In the genomic region with DNA sequence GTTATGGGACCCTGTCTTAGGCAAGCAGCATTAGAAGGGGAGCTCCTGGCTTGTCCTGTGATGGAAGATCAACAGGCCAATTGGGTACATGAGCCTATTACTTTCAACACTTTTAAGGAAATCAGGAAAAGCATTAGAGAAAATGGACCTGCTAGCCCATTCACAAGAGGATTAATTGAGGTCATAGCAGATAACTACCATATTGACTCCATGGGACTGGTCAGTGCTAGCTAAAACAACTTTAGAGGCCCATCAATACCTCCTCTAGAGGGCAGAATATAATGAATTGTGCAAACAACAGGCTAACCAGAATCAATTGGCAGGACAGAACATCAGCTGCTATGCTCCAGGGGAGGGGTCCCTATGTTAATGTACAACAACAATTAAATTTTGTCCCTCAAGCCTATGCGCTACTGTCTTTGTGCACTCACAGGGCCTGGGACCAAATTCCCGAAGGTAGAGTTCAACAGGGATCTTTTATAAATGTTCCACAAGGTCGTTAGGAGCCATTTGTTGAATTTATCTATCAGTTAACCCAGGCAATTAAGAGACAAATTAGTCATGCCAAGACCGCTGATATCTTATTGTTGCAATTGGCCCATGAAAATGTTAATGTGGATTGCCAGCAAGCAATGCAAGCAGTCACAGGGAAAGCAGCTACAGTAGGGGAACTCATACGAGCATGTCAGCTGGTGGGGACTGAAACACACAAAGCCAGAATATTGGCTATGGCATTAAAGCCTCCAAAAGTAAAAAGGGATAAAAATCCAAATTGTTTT, we compare ENCODE assay signal across 2 cellular contexts.
TF ChIP-seq lines count a peak whose summit lies in the region.

No MANE protein-coding gene starts in this region.

TF ChIP-seq in GM23338, 12 proteins besides CTCF, POLR2A, EP300 and RAD21 (continued from another document and continues in another):
- TF ChIP-seq, protein P1, sequence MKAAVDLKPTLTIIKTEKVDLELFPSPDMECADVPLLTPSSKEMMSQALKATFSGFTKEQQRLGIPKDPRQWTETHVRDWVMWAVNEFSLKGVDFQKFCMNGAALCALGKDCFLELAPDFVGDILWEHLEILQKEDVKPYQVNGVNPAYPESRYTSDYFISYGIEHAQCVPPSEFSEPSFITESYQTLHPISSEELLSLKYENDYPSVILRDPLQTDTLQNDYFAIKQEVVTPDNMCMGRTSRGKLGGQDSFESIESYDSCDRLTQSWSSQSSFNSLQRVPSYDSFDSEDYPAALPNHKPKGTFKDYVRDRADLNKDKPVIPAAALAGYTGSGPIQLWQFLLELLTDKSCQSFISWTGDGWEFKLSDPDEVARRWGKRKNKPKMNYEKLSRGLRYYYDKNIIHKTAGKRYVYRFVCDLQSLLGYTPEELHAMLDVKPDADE (IDR thresholded peaks at IDR 0.05): no peak
- TF ChIP-seq EZH2phosphoT487 (IDR thresholded peaks at IDR 0.05; ENCODE audit: unreplicated experiment): no peak
- TF ChIP-seq, protein P2, sequence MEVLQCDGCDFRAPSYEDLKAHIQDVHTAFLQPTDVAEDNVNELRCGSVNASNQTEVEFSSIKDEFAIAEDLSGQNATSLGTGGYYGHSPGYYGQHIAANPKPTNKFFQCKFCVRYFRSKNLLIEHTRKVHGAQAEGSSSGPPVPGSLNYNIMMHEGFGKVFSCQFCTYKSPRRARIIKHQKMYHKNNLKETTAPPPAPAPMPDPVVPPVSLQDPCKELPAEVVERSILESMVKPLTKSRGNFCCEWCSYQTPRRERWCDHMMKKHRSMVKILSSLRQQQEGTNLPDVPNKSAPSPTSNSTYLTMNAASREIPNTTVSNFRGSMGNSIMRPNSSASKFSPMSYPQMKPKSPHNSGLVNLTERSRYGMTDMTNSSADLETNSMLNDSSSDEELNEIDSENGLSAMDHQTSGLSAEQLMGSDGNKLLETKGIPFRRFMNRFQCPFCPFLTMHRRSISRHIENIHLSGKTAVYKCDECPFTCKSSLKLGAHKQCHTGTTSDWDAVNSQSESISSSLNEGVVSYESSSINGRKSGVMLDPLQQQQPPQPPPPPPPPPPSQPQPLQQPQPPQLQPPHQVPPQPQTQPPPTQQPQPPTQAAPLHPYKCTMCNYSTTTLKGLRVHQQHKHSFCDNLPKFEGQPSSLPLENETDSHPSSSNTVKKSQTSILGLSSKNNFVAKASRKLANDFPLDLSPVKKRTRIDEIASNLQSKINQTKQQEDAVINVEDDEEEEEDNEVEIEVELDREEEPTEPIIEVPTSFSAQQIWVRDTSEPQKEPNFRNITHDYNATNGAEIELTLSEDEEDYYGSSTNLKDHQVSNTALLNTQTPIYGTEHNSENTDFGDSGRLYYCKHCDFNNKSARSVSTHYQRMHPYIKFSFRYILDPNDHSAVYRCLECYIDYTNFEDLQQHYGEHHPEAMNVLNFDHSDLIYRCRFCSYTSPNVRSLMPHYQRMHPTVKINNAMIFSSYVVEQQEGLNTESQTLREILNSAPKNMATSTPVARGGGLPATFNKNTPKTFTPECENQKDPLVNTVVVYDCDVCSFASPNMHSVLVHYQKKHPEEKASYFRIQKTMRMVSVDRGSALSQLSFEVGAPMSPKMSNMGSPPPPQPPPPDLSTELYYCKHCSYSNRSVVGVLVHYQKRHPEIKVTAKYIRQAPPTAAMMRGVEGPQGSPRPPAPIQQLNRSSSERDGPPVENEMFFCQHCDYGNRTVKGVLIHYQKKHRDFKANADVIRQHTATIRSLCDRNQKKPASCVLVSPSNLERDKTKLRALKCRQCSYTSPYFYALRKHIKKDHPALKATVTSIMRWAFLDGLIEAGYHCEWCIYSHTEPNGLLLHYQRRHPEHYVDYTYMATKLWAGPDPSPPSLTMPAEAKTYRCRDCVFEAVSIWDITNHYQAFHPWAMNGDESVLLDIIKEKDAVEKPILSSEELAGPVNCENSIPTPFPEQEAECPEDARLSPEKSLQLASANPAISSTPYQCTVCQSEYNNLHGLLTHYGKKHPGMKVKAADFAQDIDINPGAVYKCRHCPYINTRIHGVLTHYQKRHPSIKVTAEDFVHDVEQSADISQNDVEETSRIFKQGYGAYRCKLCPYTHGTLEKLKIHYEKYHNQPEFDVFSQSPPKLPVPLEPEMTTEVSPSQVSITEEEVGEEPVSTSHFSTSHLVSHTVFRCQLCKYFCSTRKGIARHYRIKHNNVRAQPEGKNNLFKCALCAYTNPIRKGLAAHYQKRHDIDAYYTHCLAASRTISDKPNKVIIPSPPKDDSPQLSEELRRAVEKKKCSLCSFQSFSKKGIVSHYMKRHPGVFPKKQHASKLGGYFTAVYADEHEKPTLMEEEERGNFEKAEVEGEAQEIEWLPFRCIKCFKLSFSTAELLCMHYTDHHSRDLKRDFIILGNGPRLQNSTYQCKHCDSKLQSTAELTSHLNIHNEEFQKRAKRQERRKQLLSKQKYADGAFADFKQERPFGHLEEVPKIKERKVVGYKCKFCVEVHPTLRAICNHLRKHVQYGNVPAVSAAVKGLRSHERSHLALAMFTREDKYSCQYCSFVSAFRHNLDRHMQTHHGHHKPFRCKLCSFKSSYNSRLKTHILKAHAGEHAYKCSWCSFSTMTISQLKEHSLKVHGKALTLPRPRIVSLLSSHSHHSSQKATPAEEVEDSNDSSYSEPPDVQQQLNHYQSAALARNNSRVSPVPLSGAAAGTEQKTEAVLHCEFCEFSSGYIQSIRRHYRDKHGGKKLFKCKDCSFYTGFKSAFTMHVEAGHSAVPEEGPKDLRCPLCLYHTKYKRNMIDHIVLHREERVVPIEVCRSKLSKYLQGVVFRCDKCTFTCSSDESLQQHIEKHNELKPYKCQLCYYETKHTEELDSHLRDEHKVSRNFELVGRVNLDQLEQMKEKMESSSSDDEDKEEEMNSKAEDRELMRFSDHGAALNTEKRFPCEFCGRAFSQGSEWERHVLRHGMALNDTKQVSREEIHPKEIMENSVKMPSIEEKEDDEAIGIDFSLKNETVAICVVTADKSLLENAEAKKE (CRISPR knock-in tag; IDR thresholded peaks at IDR 0.05): no peak
- TF ChIP-seq NANOG (IDR thresholded peaks at IDR 0.05; ENCODE audit: borderline replicate concordance): no peak
- TF ChIP-seq EZH2 (IDR thresholded peaks at IDR 0.05; ENCODE audit: low read depth, unreplicated experiment): no peak
- TF ChIP-seq JUNB (IDR thresholded peaks at IDR 0.05; ENCODE audit: unreplicated experiment): no peak
- no peak for TF ChIP-seq ZNF114 (CRISPR knock-in tag; IDR thresholded peaks at IDR 0.05)

TF ChIP-seq in SK-N-SH, 30 proteins besides CTCF, POLR2A, EP300 and RAD21 (continued from another document):
- TF ChIP-seq TEAD4 (IDR thresholded peaks at IDR 0.05; ENCODE audit: borderline replicate concordance, insufficient read depth): no peak
- TF ChIP-seq, protein P3, sequence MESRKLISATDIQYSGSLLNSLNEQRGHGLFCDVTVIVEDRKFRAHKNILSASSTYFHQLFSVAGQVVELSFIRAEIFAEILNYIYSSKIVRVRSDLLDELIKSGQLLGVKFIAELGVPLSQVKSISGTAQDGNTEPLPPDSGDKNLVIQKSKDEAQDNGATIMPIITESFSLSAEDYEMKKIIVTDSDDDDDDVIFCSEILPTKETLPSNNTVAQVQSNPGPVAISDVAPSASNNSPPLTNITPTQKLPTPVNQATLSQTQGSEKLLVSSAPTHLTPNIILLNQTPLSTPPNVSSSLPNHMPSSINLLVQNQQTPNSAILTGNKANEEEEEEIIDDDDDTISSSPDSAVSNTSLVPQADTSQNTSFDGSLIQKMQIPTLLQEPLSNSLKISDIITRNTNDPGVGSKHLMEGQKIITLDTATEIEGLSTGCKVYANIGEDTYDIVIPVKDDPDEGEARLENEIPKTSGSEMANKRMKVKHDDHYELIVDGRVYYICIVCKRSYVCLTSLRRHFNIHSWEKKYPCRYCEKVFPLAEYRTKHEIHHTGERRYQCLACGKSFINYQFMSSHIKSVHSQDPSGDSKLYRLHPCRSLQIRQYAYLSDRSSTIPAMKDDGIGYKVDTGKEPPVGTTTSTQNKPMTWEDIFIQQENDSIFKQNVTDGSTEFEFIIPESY (IDR thresholded peaks at IDR 0.05; ENCODE audit: borderline replicate concordance, low read depth): no peak
